In genomic region chr20:58893355-58894151, GRCh38 we compare ENCODE assay signal across 8 cellular contexts. TPM values are rescaled to one million over a fixed set of nuclear protein-coding genes. Genes with fewer than 3 reads are reported as not detected.
A peak's percentile ranks its signal among the peaks of the same experiment; 100 is the strongest.
DNase-seq lines count a peak whose midpoint lies in the region; ATAC-seq and TF ChIP-seq lines count a peak whose summit lies in the region.

No MANE protein-coding gene starts in this region.

- intact Hi-C loops in mammary epithelial cell (cut with micrococcal nuclease): loop anchor here (5.0 kb wide), 2 partner anchors 241 to 581 kb away; partner anchors contain the start of gene STX16

- in situ Hi-C loops in mammary epithelial cell (cut with MboI; ENCODE audit: low sequenced_read_pairs in 2 of 2): no loop called here

- H3K9me3 Mint-ChIP-seq in neural crest cell: no peaks in the 10 kb centered on the region

- no peak overlapping the region for H3K27ac Mint-ChIP-seq in neural crest cell (ENCODE audit: unreplicated experiment)

- TF ChIP-seq POLR2A in NB4 (IDR thresholded peaks at IDR 0.05; ENCODE audit: extremely low read depth, insufficient read length): no peak

- POLR2A ChIA-PET in HEK293T (lab: Yijun Ruan, JAX): no interaction called here

- ATAC-seq in GM21360 (IDR thresholded peaks at IDR 0.05; ENCODE audit: unreplicated experiment): no peak

- WGBS in mammary epithelial cell (ENCODE audit: low coverage, missing lambda C conversion rate): 63% methylated on average over 5 of the region's 5 CpGs

- TF ChIP-seq CTCF in NB4 (IDR thresholded peaks at IDR 0.05; ENCODE audit: low read depth, low read length): no peak
- no peak for TF ChIP-seq CTCF in mammary epithelial cell (conservative IDR thresholded peaks at IDR 0.05 in 1 of 2, IDR thresholded peaks at IDR 0.05 in 1 of 2; ENCODE audit: extremely low read depth in 1 of 2, insufficient read depth in 1 of 2, low read depth in 1 of 2, low read length in 2 of 2)
- no peak for TF ChIP-seq CTCF in neural crest cell (conservative IDR thresholded peaks at IDR 0.05)
- TF ChIP-seq CTCF in GM20000 (IDR thresholded peaks at IDR 0.05; ENCODE audit: extremely low read depth, missing control alignments): no peak

- H2AFZ ChIP-seq in mammary epithelial cell (ENCODE audit: low read depth, low read length): no peak overlapping the region

- peaks cover 9% of the 10 kb centered on the region for H3K27me3 Mint-ChIP-seq in neural crest cell (ENCODE audit: low read depth)

- BruUV-seq in mammary epithelial cell (replicated peaks; lab: Mats Ljungman, UMichigan): TSS peak; percentile 9

- H3K9ac ChIP-seq in mammary epithelial cell (ENCODE audit: insufficient read depth, low read length): peak overlapping the region; percentile 75

- H3K36me3 ChIP-seq in mammary epithelial cell (ENCODE audit: insufficient read depth, low read length): no peaks in the 10 kb centered on the region

- H4K20me1 ChIP-seq in mammary epithelial cell (ENCODE audit: insufficient read depth, low read length): peaks cover 2% of the 10 kb centered on the region

- H3K4me3 ChIP-seq in NB4 (ENCODE audit: low read depth, low read length) (peak overlapping the region; percentile 85), mammary epithelial cell (replicated peaks in 1 of 3; ENCODE audit: insufficient read depth in 1 of 3, low read depth in 2 of 3, low read length in 3 of 3) (peak overlapping the region; percentile 14 to 88 (median 73))

- peaks cover 9% of the 10 kb centered on the region for H3K36me3 Mint-ChIP-seq in neural crest cell (ENCODE audit: low read depth)

- peaks cover 59% of the 10 kb centered on the region for H3K4me1 Mint-ChIP-seq in neural crest cell

- peak overlapping the region; percentile 70 for H3K27ac ChIP-seq in mammary epithelial cell (ENCODE audit: insufficient read depth, low read depth, low read length)

- peak overlapping the region; percentile 83 for H3K4me2 ChIP-seq in mammary epithelial cell (ENCODE audit: insufficient read depth, low read depth, low read length)

- CTCF ChIA-PET in mammary epithelial cell (lab: Charles Lee; ENCODE audit: low non-redundant PET) (no interaction called here), HEK293T (lab: Yijun Ruan, JAX) (no interaction called here)

- dilution Hi-C loops in mammary epithelial cell (cut with HindIII; ENCODE audit: low sequenced_read_pairs): no loop called here

- DNase-seq in EH (ENCODE audit: low read depth) (peak; percentile 16), NB4 (ENCODE audit: low read depth) (peak; percentile 39), mammary epithelial cell (peak; percentile 21), neural crest cell (ENCODE audit: low read depth, low spot score) (no peak), GM20000 (ENCODE audit: low spot score) (no peak), hippocampal formation (lab: John Stamatoyannopoulos, UW) (no peak), HEK293T (ENCODE audit: extremely low spot score) (no peak)

- peak overlapping the region; percentile 92 for H3K4me3 Mint-ChIP-seq in neural crest cell

- H3K9me3 ChIP-seq in mammary epithelial cell (replicated peaks; ENCODE audit: insufficient read depth, low read length): no peaks in the 10 kb centered on the region

- H3K27me3 ChIP-seq in mammary epithelial cell (ENCODE audit: insufficient read depth, low read length): no peaks in the 10 kb centered on the region

- H3K4me1 ChIP-seq in mammary epithelial cell (ENCODE audit: insufficient read depth, low read length): peaks cover 29% of the 10 kb centered on the region

- peaks cover 68% of the 10 kb centered on the region for H3K79me2 ChIP-seq in mammary epithelial cell (ENCODE audit: insufficient read depth, low read length)

TF ChIP-seq in HEK293T, 16 proteins besides CTCF, POLR2A, EP300 and RAD21:
- TF ChIP-seq LEF1 (IDR thresholded peaks at IDR 0.05; ENCODE audit: borderline replicate concordance) (no peak), FOXA1 (IDR thresholded peaks at IDR 0.05) (no peak), SP1 (IDR thresholded peaks at IDR 0.05) (no peak), PKNOX1 (IDR thresholded peaks at IDR 0.05) (no peak), ZNF384 (IDR thresholded peaks at IDR 0.05) (no peak), NFRKB (IDR thresholded peaks at IDR 0.05) (no peak), HDGF (IDR thresholded peaks at IDR 0.05; ENCODE audit: borderline replicate concordance) (no peak), TARDBP (IDR thresholded peaks at IDR 0.05) (no peak), L3MBTL2 (conservative IDR thresholded peaks at IDR 0.05) (no peak), FOXM1 (IDR thresholded peaks at IDR 0.05; ENCODE audit: borderline replicate concordance) (no peak)

RNA-seq across cellular contexts. Expression of gene GNAS, which starts 41.0 kb away (rescaled TPM):
- 100 to 1,000 TPM; 289 to 682 TPM for total RNA-seq in mammary epithelial cell
- polyA plus RNA-seq in mammary epithelial cell: 1,072 TPM
- polyA minus RNA-seq in mammary epithelial cell: 1,722 TPM
- total RNA-seq in neural crest cell: 1,339 and 1,425 TPM in 2 replicates

RNA-seq across cellular contexts. Expression of gene GNAS-AS1, which starts 42.9 kb away (rescaled TPM):
- total RNA-seq in mammary epithelial cell (under 1 TPM; 0.33 to 0.73 TPM), neural crest cell (3.8 and 6.3 TPM in 2 replicates)
- 0.27 TPM for polyA plus RNA-seq in mammary epithelial cell
- not detected for polyA minus RNA-seq in mammary epithelial cell

Comparison
In these comparisons a context has a peak if more than half of its experiments do, and no peak if none do; other contexts are left out.
1. DNase-seq: peak in EH (single experiment), NB4 (single experiment) and mammary epithelial cell (single experiment); none in neural crest cell (single experiment), GM20000 (single experiment), hippocampal formation (0 of 2) and HEK293T (single experiment).